In the genomic region with DNA sequence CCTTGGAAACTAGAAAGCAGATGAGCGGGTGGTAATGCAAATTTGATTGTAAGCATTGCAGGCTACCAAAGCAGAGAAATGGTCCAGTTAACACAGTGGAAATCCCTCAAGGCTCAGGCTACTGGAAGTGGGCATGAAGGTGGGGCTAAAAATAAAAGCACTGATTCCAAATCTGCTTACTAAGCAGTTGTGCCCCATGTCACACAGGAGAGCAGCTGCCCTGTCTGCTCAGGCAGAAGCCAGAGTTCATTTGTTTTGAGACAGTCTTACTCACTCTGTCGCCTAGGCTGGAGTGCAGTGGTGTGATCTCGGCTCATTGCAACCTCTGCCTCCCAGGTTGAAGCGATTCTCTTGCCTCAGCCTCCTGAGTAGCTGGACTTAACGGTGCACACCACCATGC, we compare ENCODE assay signal across 27 cellular contexts. TPM values are rescaled to one million over a fixed set of nuclear protein-coding genes. Genes with fewer than 3 reads are reported as not detected.
"Had no signal": no experiment of that assay in that cellular context is flagged by ENCODE, and none has a peak within 500 bp of the region (broad histone marks: within the 10 kb centered on the region; RNA-seq: fewer than 3 reads in every experiment).

No MANE protein-coding gene starts in this region.

- H3K9me3 ChIP-seq: breast epithelium, colonic mucosa, Peyer's patch had no signal

- H3K36me3 ChIP-seq: breast epithelium, colonic mucosa, Peyer's patch had no signal

- H3K4me1 ChIP-seq: breast epithelium, colonic mucosa, Peyer's patch had no signal

- ATAC-seq: activated CD8-positive, alpha-beta T cell treated with anti-CD3 and anti-CD28 coated beads, Interleukin-2, amount 10 ng/mL, durations not matched to agents 7 days and 5 days; activated T-cell treated with anti-CD3 and anti-CD28 coated beads, Interleukin-2, amount 50 U/mL, for 4 hours; activated T-helper 17 cell treated with anti-CD3 and anti-CD28 coated beads, Interleukin-2, amount 50 U/mL, for 72 hours; WTC11 had no signal

- H3K27ac ChIP-seq: breast epithelium, colonic mucosa, Peyer's patch had no signal

- H3K27me3 ChIP-seq: breast epithelium, colonic mucosa, Peyer's patch had no signal

- H3K4me3 ChIP-seq: breast epithelium, colonic mucosa, Peyer's patch had no signal

- DNase-seq: activated CD4-positive, alpha-beta T cell treated with anti-CD3 and anti-CD28 coated beads for 48 hours; activated CD4-positive, alpha-beta T cell treated with anti-CD3 and anti-CD28 coated beads, Interleukin-2, amount 50 U/mL, for 4 hours; activated CD4-positive, CD25-positive, alpha-beta regulatory T cell treated with anti-CD3 and anti-CD28 coated beads, Interleukin-2, amount 50 U/mL, for 72 hours; activated CD8-positive, alpha-beta T cell treated with anti-CD3 and anti-CD28 coated beads, Interleukin-2, amount 10 ng/mL, durations not matched to agents 7 days and 5 days; activated gamma-delta T cell treated with Interleukin-2 at 50 U/mL for 16 hours; activated naive CD4-positive, alpha-beta T cell treated with anti-CD3 and anti-CD28 coated beads, Interleukin-2, amount 10 ng/mL, durations not matched to agents 7 days and 5 days; activated naive CD8-positive, alpha-beta T cell treated with anti-CD3 and anti-CD28 coated beads for 36 hours; activated T-cell treated with anti-CD3 and anti-CD28 coated beads, Interleukin-2, amount 50 U/mL, for 4 hours; caudate nucleus; colonic mucosa; Kasumi-1; NCI-H1092; NCI-H1417; NCI-H1694; NCI-H2029; NCI-H2107; NCI-H2171 treated with DMSO at 0.1 percent for 48 hours; NCI-H226; NCI-H69; Peyer's patch had no signal

RNA-seq across cellular contexts. Expression of gene TSPYL6, which starts 42.5 kb away (rescaled TPM):
- total RNA-seq: activated CD8-positive, alpha-beta T cell treated with anti-CD3 and anti-CD28 coated beads, Interleukin-2, amount 10 ng/mL, durations not matched to agents 7 days and 5 days; activated naive CD8-positive, alpha-beta T cell treated with anti-CD3 and anti-CD28 coated beads for 36 hours; activated T-cell treated with anti-CD3 and anti-CD28 coated beads, Interleukin-2, amount 50 U/mL, for 4 hours; activated T-helper 17 cell treated with anti-CD3 and anti-CD28 coated beads, Interleukin-2, amount 50 U/mL, for 72 hours; breast epithelium; colonic mucosa; M059J; NCI-H460; Peyer's patch; SK-MEL-5; WTC11 had no signal
- polyA plus RNA-seq: adipose tissue had no signal
